1 cellular context compared by ENCODE assay signal in genomic region chr15:65312400-65312916, GRCh38.
TF ChIP-seq lines count a peak whose summit lies in the region.

No MANE protein-coding gene starts in this region.

TF ChIP-seq in HepG2, 621 proteins besides CTCF, POLR2A, EP300 and RAD21 (continued from another document and continues in another):
- TF ChIP-seq ZNF281 (CRISPR knock-in tag; IDR thresholded peaks at IDR 0.05; ENCODE audit: borderline replicate concordance) (no peak), ATF3 (CRISPR knock-in tag; IDR thresholded peaks at IDR 0.05) (no peak), CREB1 (IDR thresholded peaks at IDR 0.05) (no peak), CREB1 (CRISPR knock-in tag; IDR thresholded peaks at IDR 0.05) (no peak), FIP1L1 (IDR thresholded peaks at IDR 0.05; ENCODE audit: borderline replicate concordance, insufficient read depth, low read depth, low read length) (no peak), TGIF2 (CRISPR knock-in tag; IDR thresholded peaks at IDR 0.05) (no peak), HDAC2 (CRISPR knock-in tag; IDR thresholded peaks at IDR 0.05) (peak; percentile 50), ZFP37 (CRISPR knock-in tag; IDR thresholded peaks at IDR 0.05; ENCODE audit: borderline replicate concordance) (no peak), ZNF232 (CRISPR knock-in tag; IDR thresholded peaks at IDR 0.05; ENCODE audit: borderline replicate concordance) (no peak), MLLT10 (CRISPR knock-in tag; IDR thresholded peaks at IDR 0.05) (no peak), ZNF264 (CRISPR knock-in tag; IDR thresholded peaks at IDR 0.05) (no peak), NRL (CRISPR knock-in tag; IDR thresholded peaks at IDR 0.05; ENCODE audit: borderline replicate concordance) (no peak), SUZ12 (IDR thresholded peaks at IDR 0.05; ENCODE audit: low read depth, low read length) (no peak), ZFP62 (CRISPR knock-in tag; IDR thresholded peaks at IDR 0.05) (no peak), ZNF615 (CRISPR knock-in tag; IDR thresholded peaks at IDR 0.05; ENCODE audit: borderline replicate concordance) (no peak), LRRFIP1 (CRISPR knock-in tag; conservative IDR thresholded peaks at IDR 0.05) (no peak), HNF1A (IDR thresholded peaks at IDR 0.05; ENCODE audit: low read depth) (no peak), HNF1A (CRISPR knock-in tag; IDR thresholded peaks at IDR 0.05; ENCODE audit: borderline replicate concordance) (peak; percentile 48; the same call in 1 of the 2 replicates), E2F5 (CRISPR knock-in tag; conservative IDR thresholded peaks at IDR 0.05) (no peak), TMF1 (CRISPR knock-in tag; IDR thresholded peaks at IDR 0.05; ENCODE audit: low read depth) (no peak), ZNF512B (CRISPR knock-in tag; IDR thresholded peaks at IDR 0.05; ENCODE audit: borderline replicate concordance) (no peak), MNT (IDR thresholded peaks at IDR 0.05) (no peak), ZNF670 (CRISPR knock-in tag; IDR thresholded peaks at IDR 0.05; ENCODE audit: borderline replicate concordance) (0 out of 2 replicates have a peak, but pooled peaks have one; percentile 29), ZFX (CRISPR knock-in tag; IDR thresholded peaks at IDR 0.05; ENCODE audit: low read depth) (peak; percentile 32; the same call in 1 of the 2 replicates), ZNF362 (CRISPR knock-in tag; IDR thresholded peaks at IDR 0.05; ENCODE audit: borderline replicate concordance) (0 out of 2 replicates have a peak, but pooled peaks have one; percentile 18), BRF2 (CRISPR knock-in tag; IDR thresholded peaks at IDR 0.05) (no peak; the same call in 1 of the 2 replicates), ZNF704 (CRISPR knock-in tag; IDR thresholded peaks at IDR 0.05; ENCODE audit: borderline replicate concordance) (no peak), ZNF740 (CRISPR knock-in tag; IDR thresholded peaks at IDR 0.05) (no peak), MXD3 (CRISPR knock-in tag; IDR thresholded peaks at IDR 0.05) (no peak), POLR2AphosphoS2 (IDR thresholded peaks at IDR 0.05; ENCODE audit: low read depth, low read length) (no peak), ZNF597 (CRISPR knock-in tag; IDR thresholded peaks at IDR 0.05) (no peak), MAX (IDR thresholded peaks at IDR 0.05) (no peak), ZNF75D (CRISPR knock-in tag; IDR thresholded peaks at IDR 0.05; ENCODE audit: borderline replicate concordance) (no peak), PAWR (CRISPR knock-in tag; IDR thresholded peaks at IDR 0.05; ENCODE audit: borderline replicate concordance) (no peak), KLF11 (CRISPR knock-in tag; IDR thresholded peaks at IDR 0.05) (no peak)
